ENCODE assay signal across 14 cellular contexts in the genomic region with DNA sequence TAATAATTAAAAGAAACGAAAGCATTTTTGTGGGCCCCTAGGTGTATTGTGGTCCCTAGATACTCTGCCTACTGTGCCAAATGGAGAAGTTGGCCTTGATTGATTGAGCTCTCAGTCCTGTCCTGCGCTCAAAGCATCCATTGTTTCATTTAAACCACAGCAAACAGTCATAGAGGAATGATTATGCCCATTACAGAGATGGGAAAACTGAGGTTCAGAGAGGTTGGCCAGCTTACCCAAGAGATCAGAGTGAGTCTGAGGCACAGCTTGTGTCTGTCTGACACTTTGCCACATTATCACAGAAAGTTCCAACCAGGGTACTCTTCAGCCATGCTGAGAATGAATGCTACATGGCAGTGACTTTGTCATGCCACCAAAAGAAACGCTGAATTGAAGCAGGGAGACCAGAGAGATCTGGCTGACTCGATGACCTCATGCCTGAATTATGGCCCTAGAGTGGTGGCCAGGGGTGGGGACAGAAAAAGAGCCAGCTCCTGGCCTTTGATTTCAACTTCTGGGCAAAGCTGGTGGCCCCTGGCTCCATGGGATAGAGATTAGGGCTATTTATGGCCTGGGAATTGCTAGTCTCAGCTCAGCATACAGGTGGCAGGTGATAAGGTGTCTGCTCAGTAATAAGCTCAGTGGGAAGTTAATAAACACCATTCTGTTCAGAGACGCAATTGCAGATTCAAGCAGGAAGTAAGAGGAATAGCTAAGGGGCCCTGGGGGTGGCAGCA.
DNase-seq lines count a peak whose midpoint lies in the region; ATAC-seq and TF ChIP-seq lines count a peak whose summit lies in the region.
"Had no signal": no experiment of that assay in that cellular context is flagged by ENCODE, and none has a peak within 500 bp of the region (broad histone marks: within the 10 kb centered on the region; RNA-seq: fewer than 3 reads in every experiment).

No MANE protein-coding gene starts in this region.

- H3K36me3 Mint-ChIP-seq in progenitor cell of endocrine pancreas (ENCODE audit: insufficient read depth), result no peaks in the 10 kb centered on the region

- no peak for ATAC-seq in GM18867 (IDR thresholded peaks at IDR 0.05; ENCODE audit: unreplicated experiment)
- ATAC-seq: Panc1 had no signal

- TF ChIP-seq CTCF in hepatocyte (IDR thresholded peaks at IDR 0.05; ENCODE audit: poor library complexity) (no peak), progenitor cell of endocrine pancreas (IDR thresholded peaks at IDR 0.05; ENCODE audit: unreplicated experiment) (no peak)

- H3K4me3 Mint-ChIP-seq in progenitor cell of endocrine pancreas (ENCODE audit: low read depth), result no peak overlapping the region

- no peaks in the 10 kb centered on the region for H3K9me3 ChIP-seq in hepatocyte (ENCODE audit: low read depth)

- H3K4me1 ChIP-seq in hepatocyte (ENCODE audit: insufficient read depth), result no peaks in the 10 kb centered on the region

- no peaks in the 10 kb centered on the region for H3K4me1 Mint-ChIP-seq in progenitor cell of endocrine pancreas (ENCODE audit: low read depth)

- no peak overlapping the region for H3K4me2 ChIP-seq in hepatocyte

- peak overlapping the region; percentile 71 for H3K27ac ChIP-seq in hepatocyte

- peaks cover 23% of the 10 kb centered on the region for H3K27me3 Mint-ChIP-seq in progenitor cell of endocrine pancreas

- H3K9me3 Mint-ChIP-seq in progenitor cell of endocrine pancreas (ENCODE audit: low read depth), result no peaks in the 10 kb centered on the region

- no peak overlapping the region for H3K4me3 ChIP-seq in hepatocyte

- 55% methylated on average over 5 of the region's 5 CpGs for WGBS in hepatocyte (ENCODE audit: low lambda C conversion rate, missing lambda C conversion rate)

- no peaks in the 10 kb centered on the region for H4K20me1 ChIP-seq in hepatocyte (ENCODE audit: insufficient read depth, poor library complexity, severe bottlenecking)

- peak; percentile 30 for DNase-seq in NCI-H748 (lab: John Stamatoyannopoulos, UW; ENCODE audit: unreplicated experiment)
- DNase-seq in NCI-H748 treated with DMSO at 0.1 percent for 48 hours (lab: John Stamatoyannopoulos, UW), result no peak
- peak; percentile 11 for DNase-seq in NCI-H69 (lab: John Stamatoyannopoulos, UW)
- peak; percentile 59 for DNase-seq in hepatocyte (ENCODE audit: low spot score)
- no peak for DNase-seq in progenitor cell of endocrine pancreas (ENCODE audit: low spot score, unreplicated experiment)
- DNase-seq in SHP77 treated with DMSO at 0.1 percent for 48 hours (lab: John Stamatoyannopoulos, UW), result no peak
- no peak for DNase-seq in DMS79 (lab: John Stamatoyannopoulos, UW)
- DNase-seq: MV-4-11, NCI-H1436 treated with DMSO at 0.1 percent for 48 hours, NCI-H345, NCI-H774, Right ventricle myocardium superior had no signal

- H3K79me2 ChIP-seq in hepatocyte, result no peaks in the 10 kb centered on the region

- no peaks in the 10 kb centered on the region for H3K36me3 ChIP-seq in hepatocyte (replicated peaks; ENCODE audit: insufficient read depth, low read depth)

- H3K27me3 ChIP-seq in hepatocyte, result no peaks in the 10 kb centered on the region

- peak overlapping the region; percentile 30 for H3K27ac Mint-ChIP-seq in progenitor cell of endocrine pancreas

- no peaks in the 10 kb centered on the region for H3K9me2 ChIP-seq in hepatocyte (replicated peaks; ENCODE audit: insufficient read depth)

- no peak overlapping the region for H2AFZ ChIP-seq in hepatocyte

Comparison
In these comparisons a context has a peak if more than half of its experiments do, and no peak if none do; other contexts are left out.
1. DNase-seq: peak in NCI-H748 (single experiment), NCI-H69 (single experiment) and hepatocyte (single experiment); none in NCI-H748 treated with DMSO at 0.1 percent for 48 hours (single experiment), progenitor cell of endocrine pancreas (single experiment), SHP77 treated with DMSO at 0.1 percent for 48 hours (single experiment) and DMS79 (single experiment).